ENCODE assay signal across 8 cellular contexts in the genomic region with DNA sequence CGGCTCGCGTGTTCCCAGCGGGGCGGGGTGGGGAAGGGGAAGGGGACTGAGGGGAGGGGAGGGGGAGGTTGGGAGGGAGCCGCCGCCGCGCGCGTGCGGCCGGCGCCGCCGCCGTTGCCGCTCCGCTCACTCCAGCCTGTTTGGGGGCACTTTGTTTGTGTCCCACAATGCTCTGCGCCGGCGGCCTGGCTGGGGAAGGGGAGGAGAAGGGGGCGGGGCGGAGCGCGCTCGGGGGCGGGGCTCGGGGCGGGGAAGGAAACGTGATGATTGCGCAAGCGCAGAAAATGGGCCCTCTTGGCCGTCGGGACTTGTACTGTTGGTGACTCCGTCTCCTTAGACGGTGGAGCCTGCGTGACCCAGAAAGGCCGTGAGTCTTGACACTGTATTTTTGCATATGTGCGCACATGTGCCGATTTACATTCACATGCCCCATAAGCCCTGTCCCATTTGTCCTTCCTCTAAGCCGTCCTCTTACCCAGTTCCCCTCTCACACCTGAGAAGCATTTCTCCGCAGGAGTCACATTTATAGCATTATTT. TPM values are rescaled to one million over a fixed set of nuclear protein-coding genes. Genes with fewer than 3 reads are reported as not detected.
DNase-seq lines count a peak whose midpoint lies in the region; ATAC-seq and TF ChIP-seq lines count a peak whose summit lies in the region.

A gene with protein sequence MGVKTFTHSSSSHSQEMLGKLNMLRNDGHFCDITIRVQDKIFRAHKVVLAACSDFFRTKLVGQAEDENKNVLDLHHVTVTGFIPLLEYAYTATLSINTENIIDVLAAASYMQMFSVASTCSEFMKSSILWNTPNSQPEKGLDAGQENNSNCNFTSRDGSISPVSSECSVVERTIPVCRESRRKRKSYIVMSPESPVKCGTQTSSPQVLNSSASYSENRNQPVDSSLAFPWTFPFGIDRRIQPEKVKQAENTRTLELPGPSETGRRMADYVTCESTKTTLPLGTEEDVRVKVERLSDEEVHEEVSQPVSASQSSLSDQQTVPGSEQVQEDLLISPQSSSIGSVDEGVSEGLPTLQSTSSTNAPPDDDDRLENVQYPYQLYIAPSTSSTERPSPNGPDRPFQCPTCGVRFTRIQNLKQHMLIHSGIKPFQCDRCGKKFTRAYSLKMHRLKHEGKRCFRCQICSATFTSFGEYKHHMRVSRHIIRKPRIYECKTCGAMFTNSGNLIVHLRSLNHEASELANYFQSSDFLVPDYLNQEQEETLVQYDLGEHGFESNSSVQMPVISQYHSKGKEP (minus strand): TSS at position 169 of the 537 bp plus-strand sequence. CDS start 53,044 bp downstream, outside the sequence.

- peak; percentile 70 for TF ChIP-seq POLR2A in GM18951 (IDR thresholded peaks at IDR 0.05; ENCODE audit: extremely low read depth, insufficient read depth, insufficient read length)

- in situ Hi-C loops in GM18951 (cut with MboI; ENCODE audit: low sequenced_read_pairs, unreplicated experiment): no loop called here

- ATAC-seq in HG03175 (IDR thresholded peaks at IDR 0.05; ENCODE audit: unreplicated experiment): peak; percentile 56

- DNase-seq in AG08396 (ENCODE audit: low spot score) (peak; percentile 98), NCI-H446 treated with DMSO at 0.1 percent for 48 hours (lab: John Stamatoyannopoulos, UW) (peak; percentile 82), cerebellum (ENCODE audit: low spot score) (peak; percentile 95), kidney glomerular epithelial cell (lab: John Stamatoyannopoulos, UW) (peak; percentile 81)
- peak; percentile 87 for DNase-seq in activated CD4-positive, alpha-beta T cell treated with anti-CD3 and anti-CD28 coated beads for 1 hour
- DNase-seq in stimulated activated CD4-positive, alpha-beta T cell treated with anti-CD3 and anti-CD28 coated beads, Interleukin-15, amount 100 ng/mL, for 48 hours (ENCODE audit: low read depth in 2 of 2): peak; percentile 82 to 89

RNA-seq across cellular contexts. Expression of the gene that starts here (rescaled TPM):
- total RNA-seq in cerebellum: 66.7 TPM

Comparison
In these comparisons a context has a peak if more than half of its experiments do, and no peak if none do; other contexts are left out.
1. Peak in every context shown above with its lines: DNase-seq and ATAC-seq.